ENCODE assay signal across 24 cellular contexts in genomic region chr10:74903491-74903890, GRCh38.
"Had no signal": no experiment of that assay in that cellular context is flagged by ENCODE, and none has a peak within 500 bp of the region (broad histone marks: within the 10 kb centered on the region; RNA-seq: fewer than 3 reads in every experiment).

No MANE protein-coding gene starts in this region.

- H3K27ac ChIP-seq: colonic mucosa, coronary artery, dorsolateral prefrontal cortex, epithelial cell of prostate, esophagus muscularis mucosa, esophagus squamous epithelium, foreskin keratinocyte, gastrocnemius medialis, gastroesophageal sphincter, heart left ventricle, heart right ventricle had no signal

- H3K27ac Mint-ChIP-seq: dendritic cell treated with granulocyte-macrophage colony-stimulating factor and Interleukin-4, amounts not matched to agents 40 ng/mL and 50 ng/mL, for 4 days; effector memory CD8-positive, alpha-beta T cell had no signal

- ATAC-seq: effector memory CD8-positive, alpha-beta T cell; esophagus mucosa; foreskin keratinocyte; gastrocnemius medialis; gastroesophageal sphincter; heart left ventricle; heart right ventricle had no signal

- H3K27me3 ChIP-seq: colonic mucosa, dorsolateral prefrontal cortex, esophagus muscularis mucosa, esophagus squamous epithelium, foreskin keratinocyte, gastrocnemius medialis, gastroesophageal sphincter, heart left ventricle, heart right ventricle had no signal

- H3K4me1 ChIP-seq: colonic mucosa, foreskin keratinocyte had no signal

- H3K4me3 ChIP-seq: colonic mucosa, coronary artery, dorsolateral prefrontal cortex, esophagus muscularis mucosa, esophagus squamous epithelium, gastrocnemius medialis, gastroesophageal sphincter, heart left ventricle, heart right ventricle had no signal

- H3K9me3 ChIP-seq: colonic mucosa, esophagus muscularis mucosa, esophagus squamous epithelium, gastrocnemius medialis, gastroesophageal sphincter had no signal

- H3K27me3 Mint-ChIP-seq: dendritic cell treated with granulocyte-macrophage colony-stimulating factor and Interleukin-4, amounts not matched to agents 40 ng/mL and 50 ng/mL, for 4 days; effector memory CD8-positive, alpha-beta T cell had no signal

- DNase-seq: colonic mucosa; cortex of kidney; dermis blood vessel endothelial cell; dorsolateral prefrontal cortex; effector CD4-positive, alpha-beta T cell; effector CD8-positive, alpha-beta T cell; effector memory CD4-positive, alpha-beta T cell; effector memory CD8-positive, alpha-beta T cell; erythroblast; esophagus squamous epithelium; foreskin fibroblast; foreskin keratinocyte; foreskin melanocyte; gastrocnemius medialis; glutamatergic neuron; head of caudate nucleus; heart left ventricle; heart right ventricle had no signal

- H3K9me3 Mint-ChIP-seq: dendritic cell treated with granulocyte-macrophage colony-stimulating factor and Interleukin-4, amounts not matched to agents 40 ng/mL and 50 ng/mL, for 4 days; effector memory CD8-positive, alpha-beta T cell had no signal

- H3K36me3 ChIP-seq: colonic mucosa, esophagus muscularis mucosa, esophagus squamous epithelium, gastrocnemius medialis, gastroesophageal sphincter, heart left ventricle, heart right ventricle had no signal

- H3K4me3 Mint-ChIP-seq: dendritic cell treated with granulocyte-macrophage colony-stimulating factor and Interleukin-4, amounts not matched to agents 40 ng/mL and 50 ng/mL, for 4 days; effector memory CD8-positive, alpha-beta T cell had no signal
